In the genomic region with DNA sequence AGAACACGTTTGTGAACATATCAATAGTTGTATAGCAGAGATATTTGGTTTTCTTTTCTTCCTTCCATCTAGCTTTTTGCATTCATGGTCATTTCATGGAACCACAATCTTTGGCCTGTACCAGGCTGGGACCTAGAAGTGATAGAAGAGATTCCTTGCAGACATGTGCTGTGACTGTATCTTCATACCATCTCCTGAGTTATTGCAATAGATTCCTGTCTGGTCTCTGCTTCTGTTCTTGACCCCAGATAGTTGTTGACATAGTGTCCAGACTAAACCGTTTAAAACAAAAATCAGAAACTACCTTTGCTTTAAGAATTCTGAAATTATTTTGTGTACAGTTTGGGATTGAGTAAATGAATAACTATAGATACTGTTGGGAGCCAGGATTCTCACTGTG, we compare ENCODE assay signal across 16 cellular contexts. TPM values are rescaled to one million over a fixed set of nuclear protein-coding genes. Genes with fewer than 3 reads are reported as not detected.
DNase-seq lines count a peak whose midpoint lies in the region; ATAC-seq and TF ChIP-seq lines count a peak whose summit lies in the region.
"Had no signal": no experiment of that assay in that cellular context is flagged by ENCODE, and none has a peak within 500 bp of the region (broad histone marks: within the 10 kb centered on the region; RNA-seq: fewer than 3 reads in every experiment).

No MANE protein-coding gene starts in this region.

- H3K4me3 Mint-ChIP-seq in natural killer cell = peak overlapping the region; percentile 14
- no peak overlapping the region for H3K4me3 Mint-ChIP-seq in natural killer cell treated with Interleukin-12 subunit alpha and Interleukin-12 subunit beta and Interleukin-15 and Interleukin-18, amount 100 ng/mL, for 72 hours
- H3K4me3 Mint-ChIP-seq in nephron progenitor cell = no peak overlapping the region
- H3K4me3 Mint-ChIP-seq: B cell; CD8-positive, alpha-beta T cell had no signal

- no peak overlapping the region for H3K4me3 ChIP-seq in coronary artery
- H3K4me3 ChIP-seq: BLaER1 treated with 17β-estradiol and CSF1 and Interleukin-3, amounts not matched to agents 10 nM and 100 nM; HAP-1 had no signal

- intact Hi-C loops in natural killer cell (cut with micrococcal nuclease) = no loop called here

- H3K36me3 Mint-ChIP-seq in natural killer cell = no peaks in the 10 kb centered on the region
- no peaks in the 10 kb centered on the region for H3K36me3 Mint-ChIP-seq in natural killer cell treated with Interleukin-12 subunit alpha and Interleukin-12 subunit beta and Interleukin-15 and Interleukin-18, amount 100 ng/mL, for 72 hours
- peaks cover 8% of the 10 kb centered on the region for H3K36me3 Mint-ChIP-seq in nephron progenitor cell (ENCODE audit: low read depth)

- H3K27ac ChIP-seq in coronary artery = no peak overlapping the region
- H3K27ac ChIP-seq: BLaER1 treated with 17β-estradiol and CSF1 and Interleukin-3, amounts not matched to agents 10 nM and 100 nM had no signal

- DNase-seq in natural killer cell = no peak
- DNase-seq in natural killer cell treated with Interleukin-12 subunit alpha and Interleukin-12 subunit beta and Interleukin-15 and Interleukin-18, amount 100 ng/mL, for 72 hours (ENCODE audit: low spot score) = no peak
- peak; percentile 66 for DNase-seq in iris pigment epithelial cell (ENCODE audit: low read depth)
- DNase-seq in nephron progenitor cell = no peak
- no peak for DNase-seq in dedifferentiated amniotic fluid mesenchymal stem cell (ENCODE audit: extremely low spot score)
- no peak for DNase-seq in coronary artery (ENCODE audit: low spot score)
- DNase-seq in activated T-cell treated with anti-CD3 and anti-CD28 coated beads for 4 hours = no peak
- DNase-seq: 8988T; Calu3; CD8-positive, alpha-beta T cell; DMS79 treated with DMSO at 0.1 percent for 48 hours; GF-D8 had no signal

- TF ChIP-seq CTCF in natural killer cell (IDR thresholded peaks at IDR 0.05) (no peak), nephron progenitor cell (IDR thresholded peaks at IDR 0.05) (no peak), coronary artery (IDR thresholded peaks at IDR 0.05) (no peak)

- no peak overlapping the region for H3K27ac Mint-ChIP-seq in natural killer cell
- H3K27ac Mint-ChIP-seq in natural killer cell treated with Interleukin-12 subunit alpha and Interleukin-12 subunit beta and Interleukin-15 and Interleukin-18, amount 100 ng/mL, for 72 hours = no peak overlapping the region
- peak overlapping the region; percentile 28 for H3K27ac Mint-ChIP-seq in nephron progenitor cell
- H3K27ac Mint-ChIP-seq: B cell; CD8-positive, alpha-beta T cell had no signal

- no peak for ATAC-seq in natural killer cell
- ATAC-seq in natural killer cell treated with Interleukin-12 subunit alpha and Interleukin-12 subunit beta and Interleukin-15 and Interleukin-18, amount 100 ng/mL, for 72 hours = no peak
- ATAC-seq in HG03342 (IDR thresholded peaks at IDR 0.05; ENCODE audit: unreplicated experiment) = no peak
- ATAC-seq: CD8-positive, alpha-beta T cell had no signal

- H3K4me1 Mint-ChIP-seq in natural killer cell (peaks cover 84 to 85% of the 10 kb centered on the region in 2 donors), nephron progenitor cell (peaks cover 81% of the 10 kb centered on the region)
- peaks cover 73 to 74% of the 10 kb centered on the region in 2 donors for H3K4me1 Mint-ChIP-seq in natural killer cell treated with Interleukin-12 subunit alpha and Interleukin-12 subunit beta and Interleukin-15 and Interleukin-18, amount 100 ng/mL, for 72 hours (ENCODE audit: low read depth in 2 of 2)

- H3K27me3 Mint-ChIP-seq in natural killer cell (ENCODE audit: low read depth in 2 of 2) = peaks cover 0 to 3% of the 10 kb centered on the region in 2 donors
- H3K27me3 Mint-ChIP-seq in natural killer cell treated with Interleukin-12 subunit alpha and Interleukin-12 subunit beta and Interleukin-15 and Interleukin-18, amount 100 ng/mL, for 72 hours = no peaks in the 10 kb centered on the region
- no peaks in the 10 kb centered on the region for H3K27me3 Mint-ChIP-seq in nephron progenitor cell (ENCODE audit: low read depth, poor library complexity)
- H3K27me3 Mint-ChIP-seq: B cell had no signal

- H3K9me3 Mint-ChIP-seq in natural killer cell (no peaks in the 10 kb centered on the region), nephron progenitor cell (no peaks in the 10 kb centered on the region)
- no peaks in the 10 kb centered on the region for H3K9me3 Mint-ChIP-seq in natural killer cell treated with Interleukin-12 subunit alpha and Interleukin-12 subunit beta and Interleukin-15 and Interleukin-18, amount 100 ng/mL, for 72 hours
- H3K9me3 Mint-ChIP-seq: CD8-positive, alpha-beta T cell had no signal

RNA-seq across cellular contexts. Expression of a gene that starts 16.8 kb away (rescaled TPM):
- 10 to 100 TPM in 2 of 3 donors, 1 to 10 TPM in 1; 8.6 to 13.6 (median 13.4) TPM for total RNA-seq in natural killer cell
- total RNA-seq in natural killer cell treated with Interleukin-12 subunit alpha and Interleukin-12 subunit beta and Interleukin-15 and Interleukin-18, amount 100 ng/mL, for 72 hours = 10 to 100 TPM; 16.5 to 25.5 TPM
